In genomic region chr20:35193031-35193791, GRCh38 we compare ENCODE assay signal across 2 cellular contexts. TPM values are rescaled to one million over a fixed set of nuclear protein-coding genes. Genes with fewer than 3 reads are reported as not detected.
"Had no signal": no experiment of that assay in that cellular context is flagged by ENCODE, and none has a peak within 500 bp of the region (broad histone marks: within the 10 kb centered on the region; RNA-seq: fewer than 3 reads in every experiment).

No MANE protein-coding gene starts in this region.

RNA-seq across cellular contexts. Expression of gene PROCR, which starts 21.3 kb away (rescaled TPM):
- total RNA-seq: neural crest cell had no signal

RNA-seq across cellular contexts. Expression of gene MMP24, which starts 33.3 kb away (rescaled TPM):
- total RNA-seq: naive thymus-derived CD8-positive, alpha-beta T cell had no signal
